In genomic region chr5:134409321-134409720, GRCh38 we compare ENCODE assay signal across 21 cellular contexts. TPM values are rescaled to one million over a fixed set of nuclear protein-coding genes. Genes with fewer than 3 reads are reported as not detected.
A peak's percentile ranks its signal among the peaks of the same experiment; 100 is the strongest.
DNase-seq lines count a peak whose midpoint lies in the region; ATAC-seq and TF ChIP-seq lines count a peak whose summit lies in the region.
"Had no signal": no experiment of that assay in that cellular context is flagged by ENCODE, and none has a peak within 500 bp of the region (broad histone marks: within the 10 kb centered on the region; RNA-seq: fewer than 3 reads in every experiment).

No MANE protein-coding gene starts in this region.

- peak overlapping the region; percentile 6 to 52 for H3K27ac Mint-ChIP-seq in natural killer cell
- no peak overlapping the region for H3K27ac Mint-ChIP-seq in natural killer cell treated with Interleukin-12 subunit alpha and Interleukin-12 subunit beta and Interleukin-15 and Interleukin-18, amount 100 ng/mL, for 72 hours
- H3K27ac Mint-ChIP-seq in endodermal cell: no peak overlapping the region
- H3K27ac Mint-ChIP-seq: stimulated activated naive CD8-positive, alpha-beta T cell treated with anti-CD3 and anti-CD28 coated beads, Interleukin-15, amount 100 ng/mL, for 72 hours had no signal

- intact Hi-C loops in natural killer cell (cut with micrococcal nuclease): no loop called here

- H3K36me3 ChIP-seq in RWPE2 (ENCODE audit: low read depth): peaks cover 49% of the 10 kb centered on the region
- H3K36me3 ChIP-seq in suprapubic skin: peaks cover 5% of the 10 kb centered on the region
- H3K36me3 ChIP-seq in endodermal cell (ENCODE audit: control insufficient read depth, insufficient read depth, low read length): peaks cover 21% of the 10 kb centered on the region
- H3K36me3 ChIP-seq: colonic mucosa had no signal

- H3K27me3 Mint-ChIP-seq in natural killer cell (ENCODE audit: low read depth in 2 of 2): no peaks in the 10 kb centered on the region
- H3K27me3 Mint-ChIP-seq in natural killer cell treated with Interleukin-12 subunit alpha and Interleukin-12 subunit beta and Interleukin-15 and Interleukin-18, amount 100 ng/mL, for 72 hours: no peaks in the 10 kb centered on the region
- H3K27me3 Mint-ChIP-seq in endodermal cell (ENCODE audit: insufficient read depth): no peaks in the 10 kb centered on the region
- H3K27me3 Mint-ChIP-seq: stimulated activated naive CD8-positive, alpha-beta T cell treated with anti-CD3 and anti-CD28 coated beads, Interleukin-15, amount 100 ng/mL, for 72 hours had no signal

- TF ChIP-seq EP300 in suprapubic skin (IDR thresholded peaks at IDR 0.05): no peak

- WGBS in suprapubic skin: 44% methylated on average over 6 of the region's 6 CpGs
- WGBS in endodermal cell (ENCODE audit: insufficient coverage in 1 of 2, insufficient read length in 1 of 2), 2 experiments: 88 to 93% methylated on average over 5 to 6 of the region's 6 CpGs

- no peak for TF ChIP-seq POLR2A in suprapubic skin (IDR thresholded peaks at IDR 0.05)

- H3K27me3 ChIP-seq in RWPE2 (ENCODE audit: insufficient read depth, poor library complexity, severe bottlenecking) (no peaks in the 10 kb centered on the region), suprapubic skin (no peaks in the 10 kb centered on the region), endodermal cell (ENCODE audit: control insufficient read depth, insufficient read depth, low read length, poor library complexity, severe bottlenecking) (no peaks in the 10 kb centered on the region)
- H3K27me3 ChIP-seq: colonic mucosa, left lung, sigmoid colon had no signal

- ATAC-seq in natural killer cell (no peak), RWPE2 (ENCODE audit: low read depth) (no peak)
- ATAC-seq in natural killer cell treated with Interleukin-12 subunit alpha and Interleukin-12 subunit beta and Interleukin-15 and Interleukin-18, amount 100 ng/mL, for 72 hours: no peak
- ATAC-seq: left lung; Right ventricle myocardium inferior; stimulated activated naive CD8-positive, alpha-beta T cell treated with anti-CD3 and anti-CD28 coated beads, Interleukin-15, amount 100 ng/mL, for 72 hours had no signal

- peak overlapping the region; percentile 17 for H3K4me3 Mint-ChIP-seq in natural killer cell
- no peak overlapping the region for H3K4me3 Mint-ChIP-seq in natural killer cell treated with Interleukin-12 subunit alpha and Interleukin-12 subunit beta and Interleukin-15 and Interleukin-18, amount 100 ng/mL, for 72 hours
- no peak overlapping the region for H3K4me3 Mint-ChIP-seq in endodermal cell

- no peak for TF ChIP-seq CTCF in natural killer cell (IDR thresholded peaks at IDR 0.05)
- TF ChIP-seq CTCF in RWPE2 (IDR thresholded peaks at IDR 0.05; ENCODE audit: poor library complexity, severe bottlenecking): no peak
- TF ChIP-seq CTCF in suprapubic skin (IDR thresholded peaks at IDR 0.05): no peak
- TF ChIP-seq CTCF in endodermal cell (conservative IDR thresholded peaks at IDR 0.05): no peak

- H3K27ac ChIP-seq in RWPE2 (ENCODE audit: poor library complexity, severe bottlenecking) (peak overlapping the region; percentile 77), epithelial cell of prostate (peak overlapping the region; percentile 1), suprapubic skin (no peak overlapping the region), endodermal cell (ENCODE audit: low read depth, low read length) (no peak overlapping the region)
- H3K27ac ChIP-seq: colonic mucosa, left lung, sigmoid colon, VCaP had no signal

- H3K9me3 Mint-ChIP-seq in natural killer cell (no peaks in the 10 kb centered on the region), endodermal cell (no peaks in the 10 kb centered on the region)
- no peaks in the 10 kb centered on the region for H3K9me3 Mint-ChIP-seq in natural killer cell treated with Interleukin-12 subunit alpha and Interleukin-12 subunit beta and Interleukin-15 and Interleukin-18, amount 100 ng/mL, for 72 hours
- H3K9me3 Mint-ChIP-seq: stimulated activated naive CD8-positive, alpha-beta T cell treated with anti-CD3 and anti-CD28 coated beads, Interleukin-15, amount 100 ng/mL, for 72 hours had no signal

- H3K4me1 Mint-ChIP-seq in natural killer cell (peaks cover 20 to 26% of the 10 kb centered on the region in 2 donors), endodermal cell (peaks cover 31% of the 10 kb centered on the region)
- peaks cover 24% of the 10 kb centered on the region in 2 donors for H3K4me1 Mint-ChIP-seq in natural killer cell treated with Interleukin-12 subunit alpha and Interleukin-12 subunit beta and Interleukin-15 and Interleukin-18, amount 100 ng/mL, for 72 hours (ENCODE audit: low read depth in 2 of 2)

- DNase-seq in natural killer cell (no peak), RWPE2 (ENCODE audit: low spot score) (no peak), epithelial cell of prostate (ENCODE audit: low read depth, low spot score) (no peak), suprapubic skin (ENCODE audit: low spot score in 2 of 2) (no peak), nucleus accumbens (lab: John Stamatoyannopoulos, UW) (no peak), islet precursor cell (no peak), endodermal cell (no peak)
- DNase-seq in natural killer cell treated with Interleukin-12 subunit alpha and Interleukin-12 subunit beta and Interleukin-15 and Interleukin-18, amount 100 ng/mL, for 72 hours (ENCODE audit: low spot score): no peak
- DNase-seq: activated gamma-delta T cell; Calu3; colonic mucosa; foreskin fibroblast; left lung; NCI-H1105; NCI-H2107; NCI-H510A treated with DMSO at 0.1 percent for 48 hours; sigmoid colon; stimulated activated naive CD8-positive, alpha-beta T cell treated with anti-CD3 and anti-CD28 coated beads, Interleukin-15, amount 100 ng/mL, for 72 hours; T-helper 1 cell had no signal

- H3K36me3 Mint-ChIP-seq in natural killer cell (no peaks in the 10 kb centered on the region), endodermal cell (ENCODE audit: low read depth) (peaks cover 25% of the 10 kb centered on the region)
- H3K36me3 Mint-ChIP-seq in natural killer cell treated with Interleukin-12 subunit alpha and Interleukin-12 subunit beta and Interleukin-15 and Interleukin-18, amount 100 ng/mL, for 72 hours: no peaks in the 10 kb centered on the region

- H3K9ac ChIP-seq in endodermal cell (ENCODE audit: extremely low read depth, low read length, poor library complexity, severe bottlenecking): no peak overlapping the region

- H3K4me1 ChIP-seq in RWPE2 (ENCODE audit: insufficient read depth, poor library complexity, severe bottlenecking) (peaks cover 32% of the 10 kb centered on the region), suprapubic skin (peaks cover 39% of the 10 kb centered on the region), endodermal cell (ENCODE audit: control insufficient read depth, insufficient read depth, low read length) (peaks cover 7% of the 10 kb centered on the region)

- H3K9me3 ChIP-seq in RWPE2 (ENCODE audit: severe bottlenecking): no peaks in the 10 kb centered on the region
- no peaks in the 10 kb centered on the region for H3K9me3 ChIP-seq in suprapubic skin
- H3K9me3 ChIP-seq in endodermal cell (ENCODE audit: control insufficient read depth, low read length): no peaks in the 10 kb centered on the region
- H3K9me3 ChIP-seq: colonic mucosa, left lung, sigmoid colon had no signal

- H3K4me3 ChIP-seq in RWPE2 (ENCODE audit: severe bottlenecking) (no peak overlapping the region), suprapubic skin (no peak overlapping the region), endodermal cell (ENCODE audit: low read length) (no peak overlapping the region)
- H3K4me3 ChIP-seq: colonic mucosa, left lung, sigmoid colon had no signal

RNA-seq across cellular contexts. Expression of gene CDKN2AIPNL, which starts 2.4 kb away (rescaled TPM):
- total RNA-seq in natural killer cell (10 to 100 TPM; 12.3 to 15.5 (median 13.4) TPM), suprapubic skin (10 to 100 TPM; 14.7 to 21.9 (median 21.4) TPM), endodermal cell (10 to 100 TPM; 51.8 to 62.0 TPM)
- total RNA-seq in natural killer cell treated with Interleukin-12 subunit alpha and Interleukin-12 subunit beta and Interleukin-15 and Interleukin-18, amount 100 ng/mL, for 72 hours: 10 to 100 TPM; 28.2 to 36.5 TPM
- 52.3 TPM for polyA plus RNA-seq in endodermal cell (2013, experiment 1 of 2)
- 49.5 TPM for polyA plus RNA-seq in endodermal cell (2013, experiment 2 of 2)

RNA-seq across cellular contexts. Expression of gene UBE2B, which starts 38.0 kb away (rescaled TPM):
- total RNA-seq in natural killer cell (100 to 1,000 TPM in 2 of 3 donors, 10 to 100 TPM in 1; 93.5 to 124 (median 116) TPM), suprapubic skin (100 to 1,000 TPM in 1 of 4 donors, 10 to 100 TPM in 3; 33.3 to 110 (median 51.6) TPM), endodermal cell (10 to 100 TPM; 54.5 to 62.0 TPM)
- total RNA-seq in natural killer cell treated with Interleukin-12 subunit alpha and Interleukin-12 subunit beta and Interleukin-15 and Interleukin-18, amount 100 ng/mL, for 72 hours: 10 to 100 TPM; 62.6 to 89.5 TPM
- 92.1 TPM for polyA plus RNA-seq in endodermal cell (2013, experiment 1 of 2)
- polyA plus RNA-seq in endodermal cell (2013, experiment 2 of 2): 86.2 TPM

RNA-seq across cellular contexts. Expression of gene CDKL3, which starts 42.4 kb away (rescaled TPM):
- total RNA-seq in natural killer cell (1 to 10 TPM in 1 of 3 donors, under 1 TPM in 1, not detected in 1; 0.63 to 2.2 TPM), suprapubic skin (1 to 10 TPM in 1 of 4 donors, under 1 TPM in 1, not detected in 2; 0.56 to 2.2 TPM), endodermal cell (1 to 10 TPM; 2.3 to 5.2 TPM)
- total RNA-seq in natural killer cell treated with Interleukin-12 subunit alpha and Interleukin-12 subunit beta and Interleukin-15 and Interleukin-18, amount 100 ng/mL, for 72 hours: 1 to 10 TPM; 2.9 to 3.3 TPM
- 4.5 TPM for polyA plus RNA-seq in endodermal cell (2013, experiment 1 of 2)
- 8.5 TPM for polyA plus RNA-seq in endodermal cell (2013, experiment 2 of 2)

Comparison
In these comparisons a context has a peak if more than half of its experiments do, and no peak if none do; other contexts are left out.
1. H3K27ac Mint-ChIP-seq: peak in natural killer cell (2 of 2); none in natural killer cell treated with Interleukin-12 subunit alpha and Interleukin-12 subunit beta and Interleukin-15 and Interleukin-18, amount 100 ng/mL, for 72 hours (0 of 2) and endodermal cell (single experiment).
2. H3K27ac ChIP-seq: peak in RWPE2 (single experiment) and epithelial cell of prostate (single experiment); none in suprapubic skin (single experiment) and endodermal cell (single experiment).